Comparison of ENCODE assay signal across 1 cellular context in the genomic region with DNA sequence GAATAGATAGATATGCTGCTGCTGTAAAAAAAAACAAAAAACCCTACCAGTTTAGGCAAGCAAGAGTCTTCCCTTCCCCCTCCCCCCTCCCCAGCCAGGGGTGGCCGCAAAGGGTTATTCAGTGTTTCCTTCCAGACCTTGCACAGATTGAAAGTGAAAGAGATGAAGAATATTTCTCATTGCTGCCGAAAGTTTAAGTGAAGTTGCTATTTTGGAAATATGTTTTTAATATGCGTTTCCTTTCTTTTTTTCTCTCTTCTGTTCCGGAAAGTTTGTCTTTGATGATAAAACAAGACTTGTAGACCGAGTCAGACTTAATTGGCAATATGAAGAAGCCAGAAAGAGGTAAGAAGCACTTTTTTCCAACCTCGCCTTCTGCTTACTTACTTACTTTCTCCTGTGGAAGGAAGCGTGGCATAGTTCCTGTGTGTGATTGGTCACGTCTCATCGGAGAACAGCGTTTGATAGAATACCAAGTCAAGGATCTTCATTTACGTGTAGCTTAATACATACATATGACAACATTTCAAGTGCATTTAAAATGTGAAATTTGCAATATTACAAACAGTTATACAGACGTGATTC.
TF ChIP-seq lines count a peak whose summit lies in the region.

No MANE protein-coding gene starts in this region.

TF ChIP-seq in GM12878, 131 proteins besides CTCF, POLR2A, EP300 and RAD21 (continued from another document and continues in another):
- TF ChIP-seq, protein P1, sequence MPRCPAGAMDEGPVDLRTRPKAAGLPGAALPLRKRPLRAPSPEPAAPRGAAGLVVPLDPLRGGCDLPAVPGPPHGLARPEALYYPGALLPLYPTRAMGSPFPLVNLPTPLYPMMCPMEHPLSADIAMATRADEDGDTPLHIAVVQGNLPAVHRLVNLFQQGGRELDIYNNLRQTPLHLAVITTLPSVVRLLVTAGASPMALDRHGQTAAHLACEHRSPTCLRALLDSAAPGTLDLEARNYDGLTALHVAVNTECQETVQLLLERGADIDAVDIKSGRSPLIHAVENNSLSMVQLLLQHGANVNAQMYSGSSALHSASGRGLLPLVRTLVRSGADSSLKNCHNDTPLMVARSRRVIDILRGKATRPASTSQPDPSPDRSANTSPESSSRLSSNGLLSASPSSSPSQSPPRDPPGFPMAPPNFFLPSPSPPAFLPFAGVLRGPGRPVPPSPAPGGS (IDR thresholded peaks at IDR 0.05; ENCODE audit: borderline replicate concordance, insufficient read depth, low read depth, low read length, poor library complexity, severe bottlenecking), result peak; percentile 19
- TF ChIP-seq MYB (IDR thresholded peaks at IDR 0.05; ENCODE audit: borderline replicate concordance, low read depth, low read length) (no peak), ZNF622 (IDR thresholded peaks at IDR 0.05) (no peak), CBX5 (IDR thresholded peaks at IDR 0.05; ENCODE audit: low read depth) (no peak), CHD1 (IDR thresholded peaks at IDR 0.05; ENCODE audit: low read depth, low read length) (no peak), TCF12 (IDR thresholded peaks at IDR 0.05; ENCODE audit: low read depth, low read length) (0 out of 2 replicates have a peak, but pooled peaks have one; percentile 41), ZBED1 (IDR thresholded peaks at IDR 0.05; ENCODE audit: borderline replicate concordance) (no peak), POLR2AphosphoS5 (IDR thresholded peaks at IDR 0.05; ENCODE audit: low read length) (no peak), DPF2 (IDR thresholded peaks at IDR 0.05) (0 out of 2 replicates have a peak, but pooled peaks have one; percentile 10), POU2F2 (IDR thresholded peaks at IDR 0.05; ENCODE audit: borderline replicate concordance, low read depth, low read length) (0 out of 3 replicates have a peak, but pooled peaks have one; percentile 28), MYC (IDR thresholded peaks at IDR 0.05; ENCODE audit: insufficient read depth, insufficient read length, insufficient replicate concordance, low read length, severe bottlenecking) (no peak), IKZF1 (conservative IDR thresholded peaks at IDR 0.05) (peak; percentile 45; the same call in 1 of the 2 replicates), YBX1 (IDR thresholded peaks at IDR 0.05) (no peak), YY1 (IDR thresholded peaks at IDR 0.05; ENCODE audit: low read depth, low read length) (no peak), ZNF207 (IDR thresholded peaks at IDR 0.05; ENCODE audit: borderline replicate concordance) (no peak), KDM1A (IDR thresholded peaks at IDR 0.05; ENCODE audit: borderline replicate concordance) (no peak), NRF1 (conservative IDR thresholded peaks at IDR 0.05; ENCODE audit: low read depth, low read length) (no peak), HCFC1 (IDR thresholded peaks at IDR 0.05; ENCODE audit: low read length) (no peak), SP1 (IDR thresholded peaks at IDR 0.05; ENCODE audit: low read depth, low read length) (peak; percentile 13), CEBPB (IDR thresholded peaks at IDR 0.05; ENCODE audit: borderline replicate concordance in 1 of 2, low read depth in 2 of 2, low read length in 2 of 2) (no peak), PAX5 (IDR thresholded peaks at IDR 0.05; ENCODE audit: borderline replicate concordance, low read depth, low read length) (no peak), CHD4 (IDR thresholded peaks at IDR 0.05) (no peak), ASH2L (IDR thresholded peaks at IDR 0.05; ENCODE audit: borderline replicate concordance, low read depth) (no peak), NFIC (IDR thresholded peaks at IDR 0.05; ENCODE audit: low read depth, low read length) (peak; percentile 75), ATF7 (IDR thresholded peaks at IDR 0.05; ENCODE audit: low read depth) (peak; percentile 41), EED (IDR thresholded peaks at IDR 0.05; ENCODE audit: low read depth) (peak; percentile 47; the same call in 1 of the 2 replicates), NR2F1 (conservative IDR thresholded peaks at IDR 0.05) (no peak; the same call in 1 of the 2 replicates)
- TF ChIP-seq, protein P2, sequence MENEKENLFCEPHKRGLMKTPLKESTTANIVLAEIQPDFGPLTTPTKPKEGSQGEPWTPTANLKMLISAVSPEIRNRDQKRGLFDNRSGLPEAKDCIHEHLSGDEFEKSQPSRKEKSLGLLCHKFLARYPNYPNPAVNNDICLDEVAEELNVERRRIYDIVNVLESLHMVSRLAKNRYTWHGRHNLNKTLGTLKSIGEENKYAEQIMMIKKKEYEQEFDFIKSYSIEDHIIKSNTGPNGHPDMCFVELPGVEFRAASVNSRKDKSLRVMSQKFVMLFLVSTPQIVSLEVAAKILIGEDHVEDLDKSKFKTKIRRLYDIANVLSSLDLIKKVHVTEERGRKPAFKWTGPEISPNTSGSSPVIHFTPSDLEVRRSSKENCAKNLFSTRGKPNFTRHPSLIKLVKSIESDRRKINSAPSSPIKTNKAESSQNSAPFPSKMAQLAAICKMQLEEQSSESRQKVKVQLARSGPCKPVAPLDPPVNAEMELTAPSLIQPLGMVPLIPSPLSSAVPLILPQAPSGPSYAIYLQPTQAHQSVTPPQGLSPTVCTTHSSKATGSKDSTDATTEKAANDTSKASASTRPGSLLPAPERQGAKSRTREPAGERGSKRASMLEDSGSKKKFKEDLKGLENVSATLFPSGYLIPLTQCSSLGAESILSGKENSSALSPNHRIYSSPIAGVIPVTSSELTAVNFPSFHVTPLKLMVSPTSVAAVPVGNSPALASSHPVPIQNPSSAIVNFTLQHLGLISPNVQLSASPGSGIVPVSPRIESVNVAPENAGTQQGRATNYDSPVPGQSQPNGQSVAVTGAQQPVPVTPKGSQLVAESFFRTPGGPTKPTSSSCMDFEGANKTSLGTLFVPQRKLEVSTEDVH (IDR thresholded peaks at IDR 0.05; ENCODE audit: low read depth, partially characterized antibody), result no peak
- TF ChIP-seq, protein P3, sequence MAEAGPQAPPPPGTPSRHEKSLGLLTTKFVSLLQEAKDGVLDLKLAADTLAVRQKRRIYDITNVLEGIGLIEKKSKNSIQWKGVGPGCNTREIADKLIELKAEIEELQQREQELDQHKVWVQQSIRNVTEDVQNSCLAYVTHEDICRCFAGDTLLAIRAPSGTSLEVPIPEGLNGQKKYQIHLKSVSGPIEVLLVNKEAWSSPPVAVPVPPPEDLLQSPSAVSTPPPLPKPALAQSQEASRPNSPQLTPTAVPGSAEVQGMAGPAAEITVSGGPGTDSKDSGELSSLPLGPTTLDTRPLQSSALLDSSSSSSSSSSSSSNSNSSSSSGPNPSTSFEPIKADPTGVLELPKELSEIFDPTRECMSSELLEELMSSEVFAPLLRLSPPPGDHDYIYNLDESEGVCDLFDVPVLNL (IDR thresholded peaks at IDR 0.05; ENCODE audit: low read depth, low read length), result no peak
- TF ChIP-seq, protein P4, sequence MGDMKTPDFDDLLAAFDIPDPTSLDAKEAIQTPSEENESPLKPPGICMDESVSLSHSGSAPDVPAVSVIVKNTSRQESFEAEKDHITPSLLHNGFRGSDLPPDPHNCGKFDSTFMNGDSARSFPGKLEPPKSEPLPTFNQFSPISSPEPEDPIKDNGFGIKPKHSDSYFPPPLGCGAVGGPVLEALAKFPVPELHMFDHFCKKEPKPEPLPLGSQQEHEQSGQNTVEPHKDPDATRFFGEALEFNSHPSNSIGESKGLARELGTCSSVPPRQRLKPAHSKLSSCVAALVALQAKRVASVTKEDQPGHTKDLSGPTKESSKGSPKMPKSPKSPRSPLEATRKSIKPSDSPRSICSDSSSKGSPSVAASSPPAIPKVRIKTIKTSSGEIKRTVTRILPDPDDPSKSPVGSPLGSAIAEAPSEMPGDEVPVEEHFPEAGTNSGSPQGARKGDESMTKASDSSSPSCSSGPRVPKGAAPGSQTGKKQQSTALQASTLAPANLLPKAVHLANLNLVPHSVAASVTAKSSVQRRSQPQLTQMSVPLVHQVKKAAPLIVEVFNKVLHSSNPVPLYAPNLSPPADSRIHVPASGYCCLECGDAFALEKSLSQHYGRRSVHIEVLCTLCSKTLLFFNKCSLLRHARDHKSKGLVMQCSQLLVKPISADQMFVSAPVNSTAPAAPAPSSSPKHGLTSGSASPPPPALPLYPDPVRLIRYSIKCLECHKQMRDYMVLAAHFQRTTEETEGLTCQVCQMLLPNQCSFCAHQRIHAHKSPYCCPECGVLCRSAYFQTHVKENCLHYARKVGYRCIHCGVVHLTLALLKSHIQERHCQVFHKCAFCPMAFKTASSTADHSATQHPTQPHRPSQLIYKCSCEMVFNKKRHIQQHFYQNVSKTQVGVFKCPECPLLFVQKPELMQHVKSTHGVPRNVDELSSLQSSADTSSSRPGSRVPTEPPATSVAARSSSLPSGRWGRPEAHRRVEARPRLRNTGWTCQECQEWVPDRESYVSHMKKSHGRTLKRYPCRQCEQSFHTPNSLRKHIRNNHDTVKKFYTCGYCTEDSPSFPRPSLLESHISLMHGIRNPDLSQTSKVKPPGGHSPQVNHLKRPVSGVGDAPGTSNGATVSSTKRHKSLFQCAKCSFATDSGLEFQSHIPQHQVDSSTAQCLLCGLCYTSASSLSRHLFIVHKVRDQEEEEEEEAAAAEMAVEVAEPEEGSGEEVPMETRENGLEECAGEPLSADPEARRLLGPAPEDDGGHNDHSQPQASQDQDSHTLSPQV (IDR thresholded peaks at IDR 0.05), result no peak
- TF ChIP-seq, protein P5, sequence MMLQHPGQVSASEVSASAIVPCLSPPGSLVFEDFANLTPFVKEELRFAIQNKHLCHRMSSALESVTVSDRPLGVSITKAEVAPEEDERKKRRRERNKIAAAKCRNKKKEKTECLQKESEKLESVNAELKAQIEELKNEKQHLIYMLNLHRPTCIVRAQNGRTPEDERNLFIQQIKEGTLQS (IDR thresholded peaks at IDR 0.05; ENCODE audit: borderline replicate concordance, extremely low read depth, low read depth, low read length), result no peak
- TF ChIP-seq, protein P6, sequence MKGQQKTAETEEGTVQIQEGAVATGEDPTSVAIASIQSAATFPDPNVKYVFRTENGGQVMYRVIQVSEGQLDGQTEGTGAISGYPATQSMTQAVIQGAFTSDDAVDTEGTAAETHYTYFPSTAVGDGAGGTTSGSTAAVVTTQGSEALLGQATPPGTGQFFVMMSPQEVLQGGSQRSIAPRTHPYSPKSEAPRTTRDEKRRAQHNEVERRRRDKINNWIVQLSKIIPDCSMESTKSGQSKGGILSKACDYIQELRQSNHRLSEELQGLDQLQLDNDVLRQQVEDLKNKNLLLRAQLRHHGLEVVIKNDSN (IDR thresholded peaks at IDR 0.05; ENCODE audit: borderline replicate concordance, extremely low read length, insufficient read depth, low read depth, low read length), result no peak
- TF ChIP-seq, protein P7, sequence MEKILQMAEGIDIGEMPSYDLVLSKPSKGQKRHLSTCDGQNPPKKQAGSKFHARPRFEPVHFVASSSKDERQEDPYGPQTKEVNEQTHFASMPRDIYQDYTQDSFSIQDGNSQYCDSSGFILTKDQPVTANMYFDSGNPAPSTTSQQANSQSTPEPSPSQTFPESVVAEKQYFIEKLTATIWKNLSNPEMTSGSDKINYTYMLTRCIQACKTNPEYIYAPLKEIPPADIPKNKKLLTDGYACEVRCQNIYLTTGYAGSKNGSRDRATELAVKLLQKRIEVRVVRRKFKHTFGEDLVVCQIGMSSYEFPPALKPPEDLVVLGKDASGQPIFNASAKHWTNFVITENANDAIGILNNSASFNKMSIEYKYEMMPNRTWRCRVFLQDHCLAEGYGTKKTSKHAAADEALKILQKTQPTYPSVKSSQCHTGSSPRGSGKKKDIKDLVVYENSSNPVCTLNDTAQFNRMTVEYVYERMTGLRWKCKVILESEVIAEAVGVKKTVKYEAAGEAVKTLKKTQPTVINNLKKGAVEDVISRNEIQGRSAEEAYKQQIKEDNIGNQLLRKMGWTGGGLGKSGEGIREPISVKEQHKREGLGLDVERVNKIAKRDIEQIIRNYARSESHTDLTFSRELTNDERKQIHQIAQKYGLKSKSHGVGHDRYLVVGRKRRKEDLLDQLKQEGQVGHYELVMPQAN (conservative IDR thresholded peaks at IDR 0.05), result no peak
- TF ChIP-seq, protein P8, sequence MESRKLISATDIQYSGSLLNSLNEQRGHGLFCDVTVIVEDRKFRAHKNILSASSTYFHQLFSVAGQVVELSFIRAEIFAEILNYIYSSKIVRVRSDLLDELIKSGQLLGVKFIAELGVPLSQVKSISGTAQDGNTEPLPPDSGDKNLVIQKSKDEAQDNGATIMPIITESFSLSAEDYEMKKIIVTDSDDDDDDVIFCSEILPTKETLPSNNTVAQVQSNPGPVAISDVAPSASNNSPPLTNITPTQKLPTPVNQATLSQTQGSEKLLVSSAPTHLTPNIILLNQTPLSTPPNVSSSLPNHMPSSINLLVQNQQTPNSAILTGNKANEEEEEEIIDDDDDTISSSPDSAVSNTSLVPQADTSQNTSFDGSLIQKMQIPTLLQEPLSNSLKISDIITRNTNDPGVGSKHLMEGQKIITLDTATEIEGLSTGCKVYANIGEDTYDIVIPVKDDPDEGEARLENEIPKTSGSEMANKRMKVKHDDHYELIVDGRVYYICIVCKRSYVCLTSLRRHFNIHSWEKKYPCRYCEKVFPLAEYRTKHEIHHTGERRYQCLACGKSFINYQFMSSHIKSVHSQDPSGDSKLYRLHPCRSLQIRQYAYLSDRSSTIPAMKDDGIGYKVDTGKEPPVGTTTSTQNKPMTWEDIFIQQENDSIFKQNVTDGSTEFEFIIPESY (IDR thresholded peaks at IDR 0.05), result no peak
- TF ChIP-seq, protein P9, sequence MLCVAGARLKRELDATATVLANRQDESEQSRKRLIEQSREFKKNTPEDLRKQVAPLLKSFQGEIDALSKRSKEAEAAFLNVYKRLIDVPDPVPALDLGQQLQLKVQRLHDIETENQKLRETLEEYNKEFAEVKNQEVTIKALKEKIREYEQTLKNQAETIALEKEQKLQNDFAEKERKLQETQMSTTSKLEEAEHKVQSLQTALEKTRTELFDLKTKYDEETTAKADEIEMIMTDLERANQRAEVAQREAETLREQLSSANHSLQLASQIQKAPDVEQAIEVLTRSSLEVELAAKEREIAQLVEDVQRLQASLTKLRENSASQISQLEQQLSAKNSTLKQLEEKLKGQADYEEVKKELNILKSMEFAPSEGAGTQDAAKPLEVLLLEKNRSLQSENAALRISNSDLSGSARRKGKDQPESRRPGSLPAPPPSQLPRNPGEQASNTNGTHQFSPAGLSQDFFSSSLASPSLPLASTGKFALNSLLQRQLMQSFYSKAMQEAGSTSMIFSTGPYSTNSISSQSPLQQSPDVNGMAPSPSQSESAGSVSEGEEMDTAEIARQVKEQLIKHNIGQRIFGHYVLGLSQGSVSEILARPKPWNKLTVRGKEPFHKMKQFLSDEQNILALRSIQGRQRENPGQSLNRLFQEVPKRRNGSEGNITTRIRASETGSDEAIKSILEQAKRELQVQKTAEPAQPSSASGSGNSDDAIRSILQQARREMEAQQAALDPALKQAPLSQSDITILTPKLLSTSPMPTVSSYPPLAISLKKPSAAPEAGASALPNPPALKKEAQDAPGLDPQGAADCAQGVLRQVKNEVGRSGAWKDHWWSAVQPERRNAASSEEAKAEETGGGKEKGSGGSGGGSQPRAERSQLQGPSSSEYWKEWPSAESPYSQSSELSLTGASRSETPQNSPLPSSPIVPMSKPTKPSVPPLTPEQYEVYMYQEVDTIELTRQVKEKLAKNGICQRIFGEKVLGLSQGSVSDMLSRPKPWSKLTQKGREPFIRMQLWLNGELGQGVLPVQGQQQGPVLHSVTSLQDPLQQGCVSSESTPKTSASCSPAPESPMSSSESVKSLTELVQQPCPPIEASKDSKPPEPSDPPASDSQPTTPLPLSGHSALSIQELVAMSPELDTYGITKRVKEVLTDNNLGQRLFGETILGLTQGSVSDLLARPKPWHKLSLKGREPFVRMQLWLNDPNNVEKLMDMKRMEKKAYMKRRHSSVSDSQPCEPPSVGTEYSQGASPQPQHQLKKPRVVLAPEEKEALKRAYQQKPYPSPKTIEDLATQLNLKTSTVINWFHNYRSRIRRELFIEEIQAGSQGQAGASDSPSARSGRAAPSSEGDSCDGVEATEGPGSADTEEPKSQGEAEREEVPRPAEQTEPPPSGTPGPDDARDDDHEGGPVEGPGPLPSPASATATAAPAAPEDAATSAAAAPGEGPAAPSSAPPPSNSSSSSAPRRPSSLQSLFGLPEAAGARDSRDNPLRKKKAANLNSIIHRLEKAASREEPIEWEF (IDR thresholded peaks at IDR 0.05; ENCODE audit: insufficient replicate concordance, low read depth, low read length), result no peak
